In the genomic region with DNA sequence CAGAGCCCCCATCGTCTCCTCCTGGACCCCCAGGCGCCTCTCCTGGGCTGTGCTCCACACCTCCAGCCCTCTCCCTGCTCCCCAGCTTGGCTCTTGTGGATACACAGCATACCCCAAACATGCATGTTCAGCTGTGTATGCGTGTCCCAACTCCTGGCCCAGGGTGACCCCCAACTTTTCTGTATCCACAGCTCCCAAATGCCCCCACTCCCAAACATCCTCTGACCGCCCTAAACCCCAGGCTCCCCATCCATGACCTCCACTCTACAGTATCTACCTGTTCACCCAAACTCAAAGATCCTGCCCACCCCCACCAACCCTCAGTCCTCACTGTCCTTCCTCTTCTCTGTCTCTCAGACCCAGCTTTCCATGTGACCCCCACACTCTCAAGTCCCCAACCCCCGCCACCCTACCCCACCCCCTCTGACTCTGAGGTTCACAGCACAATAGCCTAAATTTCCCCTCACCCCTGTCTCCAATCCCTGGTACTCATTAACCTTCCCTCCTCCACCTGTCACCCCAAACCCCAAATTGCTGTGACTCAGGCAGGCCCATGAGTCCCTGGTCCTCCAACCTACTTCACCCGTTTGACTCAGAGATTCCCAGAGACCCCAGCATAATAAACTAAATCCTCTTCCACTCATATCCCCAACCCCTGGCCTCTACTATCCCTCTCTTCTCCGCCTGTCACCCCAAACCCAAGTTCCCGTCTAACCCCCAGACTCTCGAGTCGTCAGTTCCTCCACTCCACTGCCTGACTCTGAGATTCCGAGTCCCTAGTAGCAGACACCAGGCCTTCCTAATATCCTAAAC, we compare ENCODE assay signal across 8 cellular contexts. TPM values are rescaled to one million over a fixed set of nuclear protein-coding genes. Genes with fewer than 3 reads are reported as not detected.
DNase-seq lines count a peak whose midpoint lies in the region; ATAC-seq and TF ChIP-seq lines count a peak whose summit lies in the region.

No MANE protein-coding gene starts in this region.

- intact Hi-C loops in prostate gland (cut with DNase I): loop anchor here (2.0 kb wide), 1 partner anchor 15 kb away; the partner anchor contains the start of gene MZF1

- H2AFZ ChIP-seq in SU-DHL-6 (ENCODE audit: low read depth, low read length, severe bottlenecking): no peak overlapping the region

- ATAC-seq in HG03565 (IDR thresholded peaks at IDR 0.05; ENCODE audit: unreplicated experiment): no peak

- peak overlapping the region; percentile 90 for H3K4me2 ChIP-seq in SU-DHL-6 (ENCODE audit: low read depth, low read length, poor library complexity, severe bottlenecking)

- H3F3A ChIP-seq in SU-DHL-6 (ENCODE audit: insufficient read depth): peaks cover 58% of the 10 kb centered on the region

- H3K4me1 ChIP-seq in prostate gland (replicated peaks): peaks cover 20% of the 10 kb centered on the region

- H3K9ac ChIP-seq in SU-DHL-6 (ENCODE audit: low read length): peak overlapping the region; percentile 89

- H3K9me3 ChIP-seq in SU-DHL-6 (ENCODE audit: insufficient read depth, low read length) (no peaks in the 10 kb centered on the region), prostate gland (no peaks in the 10 kb centered on the region)

- 29% methylated on average over 11 of the region's 11 CpGs for WGBS in prostate gland

- peak overlapping the region; percentile 94 for H3K4me3 ChIP-seq in GM06990 (replicated peaks; ENCODE audit: low read depth, low read length)
- H3K4me3 ChIP-seq in SU-DHL-6 (ENCODE audit: insufficient read depth, low read length, poor library complexity, severe bottlenecking): peak overlapping the region; percentile 94
- H3K4me3 ChIP-seq in fibroblast of mammary gland (ENCODE audit: control insufficient read depth, low read depth, low read length): peak overlapping the region; percentile 91
- H3K4me3 ChIP-seq in prostate gland: peak overlapping the region; percentile 76 to 81

- H3K27me3 ChIP-seq in GM06990 (replicated peaks; ENCODE audit: control insufficient read depth, insufficient read depth, low read length) (no peaks in the 10 kb centered on the region), SU-DHL-6 (ENCODE audit: low read length) (no peaks in the 10 kb centered on the region), prostate gland (replicated peaks; ENCODE audit: insufficient read depth) (no peaks in the 10 kb centered on the region)

- H3K36me3 ChIP-seq in GM06990 (ENCODE audit: control insufficient read depth, insufficient read depth, low read length) (peaks cover 7% of the 10 kb centered on the region), SU-DHL-6 (ENCODE audit: low read length) (no peaks in the 10 kb centered on the region), prostate gland (no peaks in the 10 kb centered on the region)

- no peak for DNase-seq in GM06990 (ENCODE audit: extremely low read depth, insufficient read length)
- no peak for DNase-seq in fibroblast of mammary gland (ENCODE audit: low read depth)
- no peak for DNase-seq in prostate gland (ENCODE audit: low spot score)
- DNase-seq in ecto neural progenitor cell (ENCODE audit: low spot score): no peak
- DNase-seq in nucleus accumbens (lab: John Stamatoyannopoulos, UW): no peak
- DNase-seq in activated CD4-positive, alpha-beta T cell treated with anti-CD3 and anti-CD28 coated beads, Interleukin-2, amount 50 U/mL, for 48 hours: no peak

- no peaks in the 10 kb centered on the region for H4K20me1 ChIP-seq in SU-DHL-6 (ENCODE audit: low read depth, low read length)

- H3K9me2 ChIP-seq in SU-DHL-6 (replicated peaks; ENCODE audit: insufficient read depth, low read length): no peaks in the 10 kb centered on the region

- no peak for TF ChIP-seq CTCF in GM06990 (IDR thresholded peaks at IDR 0.05; ENCODE audit: insufficient read depth, low read length, poor library complexity, severe bottlenecking)
- TF ChIP-seq CTCF in SU-DHL-6 (IDR thresholded peaks at IDR 0.05; ENCODE audit: insufficient read depth, low read length, poor library complexity, severe bottlenecking): no peak
- no peak for TF ChIP-seq CTCF in fibroblast of mammary gland (conservative IDR thresholded peaks at IDR 0.05; ENCODE audit: control insufficient read depth, insufficient read depth, low read depth, low read length)
- TF ChIP-seq CTCF in prostate gland (IDR thresholded peaks at IDR 0.05): no peak

- no peak for TF ChIP-seq POLR2A in prostate gland (IDR thresholded peaks at IDR 0.05)

- H3K27ac ChIP-seq in SU-DHL-6 (ENCODE audit: low read depth, low read length) (peak overlapping the region; percentile 95), prostate gland (peak overlapping the region; percentile 100)

- peaks cover 29% of the 10 kb centered on the region for H3K79me2 ChIP-seq in SU-DHL-6 (ENCODE audit: insufficient read depth, low read length)

RNA-seq across cellular contexts. Expression of gene UBE2M, which starts 1.0 kb away (rescaled TPM):
- total RNA-seq in prostate gland: 10 to 100 TPM; 27.7 to 44.2 TPM

RNA-seq across cellular contexts. Expression of gene CHMP2A, which starts 2.6 kb away (rescaled TPM):
- 100 to 1,000 TPM; 102 to 126 TPM for total RNA-seq in prostate gland

RNA-seq across cellular contexts. Expression of gene TRIM28, which starts 13.6 kb away (rescaled TPM):
- 100 to 1,000 TPM; 237 to 374 TPM for total RNA-seq in prostate gland

RNA-seq across cellular contexts. Expression of gene MZF1, which starts 15.7 kb away (rescaled TPM):
- total RNA-seq in prostate gland: 10 to 100 TPM; 47.5 to 67.3 TPM

RNA-seq across cellular contexts. Expression of gene ZBTB45, which starts 37.8 kb away (rescaled TPM):
- 10 to 100 TPM; 22.0 to 24.0 TPM for total RNA-seq in prostate gland
